ENCODE assay signal across 1 cellular context in genomic region chr6:145025488-145025887, GRCh38.
TF ChIP-seq lines count a peak whose summit lies in the region.

No MANE protein-coding gene starts in this region.

TF ChIP-seq in HepG2, 621 proteins besides CTCF, POLR2A, EP300 and RAD21 (continued from another document and continues in another):
- TF ChIP-seq DBP (CRISPR knock-in tag; IDR thresholded peaks at IDR 0.05; ENCODE audit: not compliant biosample characterization) (no peak), HDAC1 (CRISPR knock-in tag; IDR thresholded peaks at IDR 0.05) (peak; percentile 50; the same call in 1 of the 2 replicates), SRY (CRISPR knock-in tag; IDR thresholded peaks at IDR 0.05) (no peak), ZSCAN9 (CRISPR knock-in tag; IDR thresholded peaks at IDR 0.05; ENCODE audit: borderline replicate concordance) (peak; percentile 41; the same call in 1 of the 2 replicates), RCOR2 (CRISPR knock-in tag; IDR thresholded peaks at IDR 0.05) (0 out of 2 replicates have a peak, but pooled peaks have one; percentile 70), SOX6 (IDR thresholded peaks at IDR 0.05) (no peak), SOX6 (CRISPR knock-in tag; IDR thresholded peaks at IDR 0.05) (peak; percentile 44; the same call in 1 of the 2 replicates), IKZF5 (CRISPR knock-in tag; IDR thresholded peaks at IDR 0.05) (no peak), ZSCAN29 (CRISPR knock-in tag; conservative IDR thresholded peaks at IDR 0.05) (no peak), ADNP (CRISPR knock-in tag; IDR thresholded peaks at IDR 0.05) (peak; percentile 36; the same call in 1 of the 2 replicates), FOXO1 (CRISPR knock-in tag; IDR thresholded peaks at IDR 0.05) (peak; percentile 69; the same call in 1 of the 2 replicates), ZNF644 (CRISPR knock-in tag; IDR thresholded peaks at IDR 0.05; ENCODE audit: low read depth) (peak; percentile 75; the same call in 1 of the 2 replicates), FOSL2 (CRISPR knock-in tag; IDR thresholded peaks at IDR 0.05) (peak; percentile 39; the same call in 1 of the 2 replicates), HNF1A (IDR thresholded peaks at IDR 0.05; ENCODE audit: low read depth) (0 out of 2 replicates have a peak, but pooled peaks have one; percentile 20), HNF1A (CRISPR knock-in tag; IDR thresholded peaks at IDR 0.05; ENCODE audit: borderline replicate concordance) (no peak), GFI1 (CRISPR knock-in tag; IDR thresholded peaks at IDR 0.05; ENCODE audit: borderline replicate concordance) (0 out of 2 replicates have a peak, but pooled peaks have one; percentile 16), PLRG1 (conservative IDR thresholded peaks at IDR 0.05) (no peak), ZNF337 (CRISPR knock-in tag; IDR thresholded peaks at IDR 0.05; ENCODE audit: borderline replicate concordance, low read depth) (no peak), ZNF674 (CRISPR knock-in tag; IDR thresholded peaks at IDR 0.05; ENCODE audit: low read depth) (no peak), WIZ (CRISPR knock-in tag; IDR thresholded peaks at IDR 0.05) (no peak), MIER3 (CRISPR knock-in tag; IDR thresholded peaks at IDR 0.05; ENCODE audit: borderline replicate concordance) (peak; percentile 64; the same call in 1 of the 2 replicates), HOMEZ (CRISPR knock-in tag; IDR thresholded peaks at IDR 0.05; ENCODE audit: low read depth) (peak; percentile 95), PAXIP1 (CRISPR knock-in tag; conservative IDR thresholded peaks at IDR 0.05) (peak; percentile 88), ZNF576 (CRISPR knock-in tag; IDR thresholded peaks at IDR 0.05) (no peak), ZNF441 (CRISPR knock-in tag; IDR thresholded peaks at IDR 0.05; ENCODE audit: borderline replicate concordance) (no peak), ZNF557 (CRISPR knock-in tag; IDR thresholded peaks at IDR 0.05) (no peak), RBFOX2 (IDR thresholded peaks at IDR 0.05; ENCODE audit: low read depth, low read length) (no peak), ZBTB37 (CRISPR knock-in tag; IDR thresholded peaks at IDR 0.05) (0 out of 2 replicates have a peak, but pooled peaks have one; percentile 78), GATAD2A (CRISPR knock-in tag; IDR thresholded peaks at IDR 0.05) (peak; percentile 91), SRSF9 (IDR thresholded peaks at IDR 0.05; ENCODE audit: borderline replicate concordance, insufficient read depth, low read depth, low read length, poor library complexity, severe bottlenecking) (no peak), ZNF274 (CRISPR knock-in tag; IDR thresholded peaks at IDR 0.05) (no peak), ETV5 (CRISPR knock-in tag; IDR thresholded peaks at IDR 0.05; ENCODE audit: borderline replicate concordance) (peak; percentile 95), ZNF503 (CRISPR knock-in tag; IDR thresholded peaks at IDR 0.05) (peak; percentile 61; the same call in 1 of the 2 replicates), MEF2D (CRISPR knock-in tag; IDR thresholded peaks at IDR 0.05) (peak; percentile 94), TBX2 (CRISPR knock-in tag; IDR thresholded peaks at IDR 0.05; ENCODE audit: borderline replicate concordance) (no peak), CHD2 (IDR thresholded peaks at IDR 0.05; ENCODE audit: low read depth, low read length) (no peak), KDM6A (CRISPR knock-in tag; IDR thresholded peaks at IDR 0.05; ENCODE audit: low read depth) (peak; percentile 68), ZNF563 (CRISPR knock-in tag; IDR thresholded peaks at IDR 0.05) (no peak), NCOA2 (CRISPR knock-in tag; IDR thresholded peaks at IDR 0.05) (peak; percentile 84), ONECUT2 (CRISPR knock-in tag; IDR thresholded peaks at IDR 0.05) (peak; percentile 48; the same call in 1 of the 2 replicates), NR2F6 (IDR thresholded peaks at IDR 0.05) (no peak), NR2F6 (CRISPR knock-in tag; IDR thresholded peaks at IDR 0.05) (peak; percentile 54; the same call in 1 of the 2 replicates), THYN1 (CRISPR knock-in tag; IDR thresholded peaks at IDR 0.05; ENCODE audit: borderline replicate concordance, low read depth) (no peak), ZNF329 (CRISPR knock-in tag; IDR thresholded peaks at IDR 0.05; ENCODE audit: low read depth) (no peak), ZGPAT (CRISPR knock-in tag; IDR thresholded peaks at IDR 0.05) (peak; percentile 54; the same call in 1 of the 2 replicates), FOXP4 (CRISPR knock-in tag; IDR thresholded peaks at IDR 0.05) (peak; percentile 81)
